In the genomic region with DNA sequence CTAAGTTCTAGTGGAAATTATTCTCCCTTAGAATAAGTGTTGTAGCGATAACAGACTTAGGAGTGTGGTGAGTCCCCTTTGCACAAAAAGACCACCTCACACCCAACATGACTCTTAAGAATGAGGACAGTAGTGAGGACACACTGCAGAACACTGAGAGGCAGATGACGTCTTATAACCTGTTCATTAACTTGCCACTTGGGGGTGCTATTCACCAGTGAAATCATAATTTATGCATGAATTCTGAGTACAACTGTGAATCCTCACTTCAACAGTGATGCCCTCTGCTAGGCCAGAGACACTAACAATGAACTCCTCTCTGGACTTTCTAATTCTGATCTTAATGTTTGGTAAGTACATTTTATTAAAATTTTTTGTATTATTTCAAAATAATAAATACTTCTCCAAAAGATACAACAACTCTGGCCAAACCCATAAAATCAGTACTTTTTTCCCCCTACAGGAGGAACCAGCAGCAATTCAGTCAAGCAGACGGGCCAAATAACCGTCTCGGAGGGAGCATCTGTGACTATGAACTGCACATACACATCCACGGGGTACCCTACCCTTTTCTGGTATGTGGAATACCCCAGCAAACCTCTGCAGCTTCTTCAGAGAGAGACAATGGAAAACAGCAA, we compare ENCODE assay signal across 8 cellular contexts.
DNase-seq lines count a peak whose midpoint lies in the region; ATAC-seq, FAIRE-seq and TF ChIP-seq lines count a peak whose summit lies in the region.

No MANE protein-coding gene starts in this region.

- H3K9me3 ChIP-seq in Caco-2 (no peaks in the 10 kb centered on the region), H1 (ENCODE audit: insufficient read depth in 2 of 2, low read depth in 1 of 2, low read length in 1 of 2) (no peaks in the 10 kb centered on the region)

- no peak overlapping the region for H3K27ac ChIP-seq in H1 (ENCODE audit: low read depth, low read length)

- no peak overlapping the region for H2BK120ac ChIP-seq in H1 (replicated peaks; ENCODE audit: low read depth, low read length)

- H3K4me2 ChIP-seq in H1 (ENCODE audit: insufficient read depth in 1 of 2, low read depth in 2 of 2, low read length in 2 of 2): no peak overlapping the region

- no peak overlapping the region for H2AK5ac ChIP-seq in H1 (ENCODE audit: low read depth, low read length)

- POLR2A ChIA-PET in Caco-2 (lab: Charles Lee) (no interaction called here), H1 (lab: Charles Lee; ENCODE audit: partially characterized antibody) (no interaction called here)

- H3K27ac Mint-ChIP-seq in Caco-2 (ENCODE audit: unreplicated experiment) (peak overlapping the region; percentile 37), mesothelial cell of epicardium (no peak overlapping the region)

- H4K20me1 ChIP-seq in H1 (replicated peaks in 1 of 2; ENCODE audit: control insufficient read depth in 1 of 2, insufficient read depth in 2 of 2, low read length in 2 of 2): no peaks in the 10 kb centered on the region

- TF ChIP-seq CTCF in Caco-2 (IDR thresholded peaks at IDR 0.05; ENCODE audit: insufficient read depth in 1 of 2, low read depth in 1 of 2, low read length in 1 of 2, severe bottlenecking in 1 of 2, unreplicated experiment in 1 of 2): peak; percentile 64 to 65
- peak in 2 of 3 experiments; percentile 69 to 72; a peak in 3 of 4 replicates for TF ChIP-seq CTCF in H1 (IDR thresholded peaks at IDR 0.05; ENCODE audit: control extremely low read depth in 1 of 3, insufficient read depth in 1 of 3, low read depth in 1 of 3, low read length in 3 of 3)
- TF ChIP-seq CTCF in mesothelial cell of epicardium (IDR thresholded peaks at IDR 0.05; ENCODE audit: unreplicated experiment): peak; percentile 73

- H3K36me3 Mint-ChIP-seq in Caco-2 (ENCODE audit: insufficient read depth, unreplicated experiment) (no peaks in the 10 kb centered on the region), mesothelial cell of epicardium (no peaks in the 10 kb centered on the region)

- H3K4ac ChIP-seq in H1 (replicated peaks; ENCODE audit: insufficient read length, low read depth, low read length): no peak overlapping the region

- no peak overlapping the region for H3K23ac ChIP-seq in H1 (ENCODE audit: insufficient read length)

- no peaks in the 10 kb centered on the region for H3K9me3 Mint-ChIP-seq in Caco-2 (ENCODE audit: unreplicated experiment)
- no peaks in the 10 kb centered on the region for H3K9me3 Mint-ChIP-seq in mesothelial cell of epicardium

- ATAC-seq in GM18870 (IDR thresholded peaks at IDR 0.05; ENCODE audit: unreplicated experiment): peak; percentile 78

- WGBS in H1 (ENCODE audit: extremely low coverage in 1 of 2, insufficient coverage in 1 of 2, insufficient read length in 1 of 2, insufficient replicate concordance in 2 of 2, low coverage in 1 of 2, low lambda C conversion rate in 2 of 2, missing lambda C conversion rate in 1 of 2), 2 experiments: 65% methylated on average over 6 of the region's 6 CpGs; no CpG with 5 or more reads in 1 of the 2 experiments

- H2BK12ac ChIP-seq in H1 (ENCODE audit: low read depth, low read length): no peak overlapping the region

- H3K79me1 ChIP-seq in H1 (ENCODE audit: low read depth, low read length): no peaks in the 10 kb centered on the region

- no peak overlapping the region for H3K56ac ChIP-seq in H1 (replicated peaks; ENCODE audit: insufficient read length, low read depth, low read length)

- TF ChIP-seq EP300 in H1 (IDR thresholded peaks at IDR 0.05; ENCODE audit: borderline replicate concordance in 1 of 2, low read depth in 2 of 2, low read length in 2 of 2): no peak

- no peak overlapping the region for H4K91ac ChIP-seq in H1 (replicated peaks; ENCODE audit: insufficient read length, low read length)

- H2BK5ac ChIP-seq in H1 (ENCODE audit: low read depth, low read length): no peak overlapping the region

- peak; percentile 75 for FAIRE-seq in H1 (lab: Jason Lieb, UNC)

- no peak overlapping the region for H2BK20ac ChIP-seq in H1 (ENCODE audit: low read length)

- H3K4me1 Mint-ChIP-seq in Caco-2 (ENCODE audit: low read depth, unreplicated experiment) (peaks cover 19% of the 10 kb centered on the region), mesothelial cell of epicardium (peaks cover 5% of the 10 kb centered on the region)

- H3K4me1 ChIP-seq in Caco-2 (peaks cover 6% of the 10 kb centered on the region; the same call in 1 of the 2 replicates), H1 (replicated peaks in 1 of 4; ENCODE audit: control insufficient read depth in 3 of 4, insufficient read depth in 4 of 4, low read length in 3 of 4) (no peaks in the 10 kb centered on the region)

- H3K4me3 Mint-ChIP-seq in Caco-2 (ENCODE audit: unreplicated experiment) (no peak overlapping the region), mesothelial cell of epicardium (no peak overlapping the region)

- DNase-seq in Caco-2 (peak in 1 of 2 experiments; percentile 66), HS-27A (ENCODE audit: low read depth) (peak; percentile 54), SHP77 (lab: John Stamatoyannopoulos, UW) (peak; percentile 75 to 85), H1 (ENCODE audit: low read depth in 1 of 2, low spot score in 2 of 2) (no peak), mesothelial cell of epicardium (ENCODE audit: low spot score in 2 of 2, unreplicated experiment in 2 of 2) (no peak), NCI-H226 (no peak)
- DNase-seq in stimulated activated CD4-positive, alpha-beta T cell treated with anti-CD3 and anti-CD28 coated beads, Interleukin-12 subunit alpha, Interleukin-12 subunit beta, amount 100 ng/mL, for 4 hours: no peak

- H3K23me2 ChIP-seq in H1 (ENCODE audit: low read depth, low read length): no peaks in the 10 kb centered on the region

- H3K27me3 ChIP-seq in Caco-2 (replicated peaks; ENCODE audit: control insufficient read depth, insufficient read depth, low read length) (no peaks in the 10 kb centered on the region), H1 (replicated peaks in 1 of 4; ENCODE audit: control insufficient read depth in 3 of 4, extremely low read depth in 1 of 4, insufficient read depth in 3 of 4, low read length in 3 of 4) (no peaks in the 10 kb centered on the region)

- no peak overlapping the region for H2BK15ac ChIP-seq in H1 (ENCODE audit: low read length)

- no peak overlapping the region for H3K14ac ChIP-seq in H1 (ENCODE audit: insufficient read length)

- H3K18ac ChIP-seq in H1 (ENCODE audit: extremely low read depth, low read length): no peak overlapping the region

- no peaks in the 10 kb centered on the region for H3K79me2 ChIP-seq in H1 (ENCODE audit: control insufficient read depth in 1 of 2, insufficient read depth in 2 of 2, low read length in 2 of 2)

- no peak overlapping the region for H2AFZ ChIP-seq in H1 (ENCODE audit: low read length)

- H3K9ac ChIP-seq in H1 (replicated peaks in 1 of 4; ENCODE audit: extremely low read depth in 1 of 4, low read depth in 3 of 4, low read length in 3 of 4): no peak overlapping the region

- TF ChIP-seq RAD21 in H1 (IDR thresholded peaks at IDR 0.05 in 1 of 2, conservative IDR thresholded peaks at IDR 0.05 in 1 of 2; ENCODE audit: low read depth in 2 of 2, low read length in 2 of 2): peak; percentile 72 to 76

- intact Hi-C loops in Caco-2 (cut with micrococcal nuclease; ENCODE audit: unreplicated experiment): loop anchor here (1.0 to 10.0 kb wide), 5 partner anchors 38 to 240 kb away; no protein-coding TSS in a partner anchor

- H3K4me3 ChIP-seq in Caco-2 (ENCODE audit: low read depth, low read length) (no peak overlapping the region), H1 (ENCODE audit: extremely low read depth in 1 of 4, insufficient read depth in 2 of 4, low read depth in 3 of 4, low read length in 4 of 4) (no peak overlapping the region)

- CTCF ChIA-PET in Caco-2 (lab: Charles Lee): no interaction called here
- CTCF ChIA-PET in H1 (lab: Charles Lee; ENCODE audit: partially characterized antibody): interaction anchor here (0.8 to 1.5 kb wide), 15 partner anchors 10 to 251 kb away, joined by 3 to 6 read pairs (median 3); no protein-coding TSS in a partner anchor

- H3K27me3 Mint-ChIP-seq in Caco-2 (ENCODE audit: insufficient read depth, unreplicated experiment) (no peaks in the 10 kb centered on the region), mesothelial cell of epicardium (ENCODE audit: low read depth) (peaks cover 2% of the 10 kb centered on the region)

- no peak overlapping the region for H4K5ac ChIP-seq in H1 (ENCODE audit: insufficient read length, low read depth, low read length)

- no peak for TF ChIP-seq POLR2A in H1 (IDR thresholded peaks at IDR 0.05; ENCODE audit: control extremely low read depth in 1 of 2, low read depth in 2 of 2, low read length in 2 of 2)

- H3K36me3 ChIP-seq in Caco-2 (ENCODE audit: control insufficient read depth, insufficient read depth, low read length) (no peaks in the 10 kb centered on the region), H1 (ENCODE audit: control insufficient read depth in 2 of 4, insufficient read depth in 4 of 4, low read length in 3 of 4) (no peaks in the 10 kb centered on the region)

- BruUV-seq in Caco-2 (replicated peaks; lab: Mats Ljungman, UMichigan): no TSS peak

- H4K8ac ChIP-seq in H1 (ENCODE audit: extremely low read depth, insufficient read depth, low read length): no peak overlapping the region

TF ChIP-seq in H1, 55 proteins besides CTCF, POLR2A, EP300 and RAD21:
- TF ChIP-seq FOSL1 (IDR thresholded peaks at IDR 0.05; ENCODE audit: insufficient read depth, low read depth, low read length) (no peak), CREB1 (IDR thresholded peaks at IDR 0.05) (peak; percentile 68)

Comparison
In these comparisons a context has a peak if more than half of its experiments do, and no peak if none do; other contexts are left out.
1. DNase-seq: peak in HS-27A (single experiment) and SHP77 (2 of 2); none in H1 (0 of 2), mesothelial cell of epicardium (0 of 2), NCI-H226 (single experiment) and stimulated activated CD4-positive, alpha-beta T cell treated with anti-CD3 and anti-CD28 coated beads, Interleukin-12 subunit alpha, Interleukin-12 subunit beta, amount 100 ng/mL, for 4 hours (single experiment).
2. Peak in every context shown above with its lines, with median percentiles within 50 percentile points of each other: CTCF ChIP-seq.